In genomic region chr15:73927003-73927475, GRCh38 we compare ENCODE assay signal across 7 cellular contexts. TPM values are rescaled to one million over a fixed set of nuclear protein-coding genes. Genes with fewer than 3 reads are reported as not detected.
DNase-seq lines count a peak whose midpoint lies in the region; TF ChIP-seq lines count a peak whose summit lies in the region.

No MANE protein-coding gene starts in this region.

- TF ChIP-seq POLR2A in adrenal gland (IDR thresholded peaks at IDR 0.05), result no peak

- WGBS in adrenal gland, 4 donors, result 3 to 11% (median 4%) methylated on average over 10 to 65 of the region's 65 CpGs

- intact Hi-C loops in adrenal gland (cut with DNase I), result no loop called here

- H3K9me3 ChIP-seq in adrenal gland (replicated peaks in 1 of 3), result no peaks in the 10 kb centered on the region
- H3K9me3 ChIP-seq in iPS-18a (ENCODE audit: control insufficient read depth, low read depth, low read length), result no peaks in the 10 kb centered on the region

- H3K9ac ChIP-seq in iPS-18a (ENCODE audit: low read length), result peak overlapping the region; percentile 26

- peak; percentile 39 for DNase-seq in H4 (ENCODE audit: low spot score)
- DNase-seq in RKO (ENCODE audit: low spot score), result peak; percentile 22
- DNase-seq in adrenal gland, result peak in 6 of 7 donors; percentile 30 to 73 (median 55)
- DNase-seq in NK-92 (lab: John Stamatoyannopoulos, UW; ENCODE audit: unreplicated experiment), result no peak
- DNase-seq in A172 (ENCODE audit: low spot score), result no peak

- H3K4me1 ChIP-seq in adrenal gland (replicated peaks in 1 of 2) (peaks cover 9 to 46% of the 10 kb centered on the region in 2 donors), iPS-18a (ENCODE audit: control insufficient read depth, low read depth, low read length) (peaks cover 48% of the 10 kb centered on the region)

- no peaks in the 10 kb centered on the region for H3K36me3 ChIP-seq in adrenal gland (replicated peaks in 1 of 2)
- no peaks in the 10 kb centered on the region for H3K36me3 ChIP-seq in iPS-18a (ENCODE audit: control insufficient read depth, low read depth, low read length)

- peaks cover 5% of the 10 kb centered on the region for H3K27me3 ChIP-seq in adrenal gland
- H3K27me3 ChIP-seq in iPS-18a (ENCODE audit: control insufficient read depth, insufficient read depth, low read length), result peaks cover 13% of the 10 kb centered on the region

- TF ChIP-seq CTCF in adrenal gland (IDR thresholded peaks at IDR 0.05), result no peak

- H3K27ac ChIP-seq in adrenal gland, result peak overlapping the region in 3 of 5 donors; percentile 18 to 82 (median 75)
- H3K27ac ChIP-seq in iPS-18a (ENCODE audit: low read length), result no peak overlapping the region
- peak overlapping the region; percentile 13 to 95 (median 85) for H3K27ac ChIP-seq in skin epidermis

- peak overlapping the region in 2 of 4 donors; percentile 27 to 76 for H3K4me3 ChIP-seq in adrenal gland
- peak overlapping the region; percentile 62 for H3K4me3 ChIP-seq in iPS-18a (ENCODE audit: low read length)
- H3K4me3 ChIP-seq in skin epidermis, result peak overlapping the region; percentile 43 to 72 (median 60)

RNA-seq across cellular contexts. Expression of gene LOXL1, which starts 0.8 kb away (rescaled TPM):
- total RNA-seq in H4 (2014; rRNA removed; shearing (Covaris generic)), result 53.2 and 104 TPM in 2 replicates
- 10 to 100 TPM in 4 of 8 donors, 1 to 10 TPM in 4; 6.8 to 31.7 (median 10.9) TPM for total RNA-seq in adrenal gland
- polyA plus RNA-seq in adrenal gland, result 10 to 100 TPM in 2 of 3 donors, 1 to 10 TPM in 1; 8.0 to 58.0 (median 22.5) TPM
- 91.0 and 92.8 TPM in 2 replicates for total RNA-seq in A172 (2014; rRNA removed; shearing (Covaris generic))

RNA-seq across cellular contexts. Expression of gene TBC1D21, which starts 53.7 kb away (rescaled TPM):
- total RNA-seq in H4 (2014; rRNA removed; shearing (Covaris generic)), result not detected in 2 replicates
- not detected for total RNA-seq in adrenal gland
- not detected for polyA plus RNA-seq in adrenal gland
- not detected in 2 replicates for total RNA-seq in A172 (2014; rRNA removed; shearing (Covaris generic))

Comparison
In these comparisons a context has a peak if more than half of its experiments do, and no peak if none do; other contexts are left out.
1. DNase-seq: peak in H4 (single experiment), RKO (single experiment) and adrenal gland (6 of 7); none in NK-92 (single experiment) and A172 (single experiment).